In the genomic region with DNA sequence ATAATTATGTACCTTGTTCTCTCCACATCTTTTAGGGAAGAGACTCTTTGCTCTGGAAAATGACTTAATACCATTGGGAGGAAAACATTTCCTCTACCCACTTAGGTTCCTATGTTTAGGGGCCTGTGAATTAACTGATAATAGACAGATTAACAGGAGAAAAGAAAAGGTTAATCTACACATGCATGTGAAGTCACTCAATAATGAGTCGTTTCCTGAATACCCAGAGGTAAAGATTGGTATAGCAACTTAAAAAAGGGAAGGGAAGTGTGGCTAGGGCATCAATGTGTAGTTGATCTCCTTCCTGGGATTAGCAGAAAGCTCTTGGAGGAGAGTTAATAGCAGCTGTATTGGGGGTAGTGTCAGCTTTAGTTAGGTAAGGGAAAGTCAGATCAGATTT, we compare ENCODE assay signal across 26 cellular contexts.
DNase-seq lines count a peak whose midpoint lies in the region; FAIRE-seq and TF ChIP-seq lines count a peak whose summit lies in the region.
"Had no signal": no experiment of that assay in that cellular context is flagged by ENCODE, and none has a peak within 500 bp of the region (broad histone marks: within the 10 kb centered on the region; RNA-seq: fewer than 3 reads in every experiment).

No MANE protein-coding gene starts in this region.

- H3K4me2 ChIP-seq in H9 (ENCODE audit: insufficient read depth, insufficient read length, low read length): peak overlapping the region; percentile 25
- H3K4me2 ChIP-seq in Loucy (ENCODE audit: low read depth, low read length, poor library complexity, severe bottlenecking): no peak overlapping the region
- H3K4me2 ChIP-seq in H1 (ENCODE audit: insufficient read depth in 1 of 2, low read depth in 2 of 2, low read length in 2 of 2): peak overlapping the region; percentile 13 to 50; a peak in 2 of 4 replicates
- H3K4me2 ChIP-seq: PC-9 had no signal

- H3K27ac Mint-ChIP-seq in H9: no peak overlapping the region
- no peak overlapping the region for H3K27ac Mint-ChIP-seq in activated naive CD8-positive, alpha-beta T cell treated with anti-CD3 and anti-CD28 coated beads for 36 hours
- H3K27ac Mint-ChIP-seq: activated CD8-positive, alpha-beta memory T cell treated with anti-CD3 and anti-CD28 coated beads, Interleukin-2, amount 10 ng/mL, durations not matched to agents 7 days and 5 days; activated naive CD8-positive, alpha-beta T cell treated with anti-CD3 and anti-CD28 coated beads, Interleukin-2, amount 10 ng/mL, durations not matched to agents 7 days and 5 days; stimulated activated memory B cell treated with anti-CD40 and anti-IgM and Interleukin-4, amounts not matched to agents 10 μg/mL and 1 μg/mL and 100 μg/mL, for 72 hours; T-helper 2 cell treated with Interferon-gamma antibody and Interleukin-4, amounts not matched to agents 5 μg/mL and 100 μg/mL, for 36 hours had no signal

- H3K4me3 ChIP-seq in Loucy (ENCODE audit: low read length, poor library complexity, severe bottlenecking): no peak overlapping the region
- H3K4me3 ChIP-seq in H1 (ENCODE audit: extremely low read depth in 1 of 4, insufficient read depth in 2 of 4, low read depth in 3 of 4, low read length in 4 of 4): peak overlapping the region in 1 of 4 experiments; percentile 18; a peak in 1 of 8 replicates
- no peak overlapping the region for H3K4me3 ChIP-seq in neuron (ENCODE audit: low read length)
- H3K4me3 ChIP-seq: body of pancreas, heart left ventricle, pancreas, PC-9, SJSA1, thoracic aorta had no signal

- TF ChIP-seq RAD21 in H1 (IDR thresholded peaks at IDR 0.05 in 1 of 2, conservative IDR thresholded peaks at IDR 0.05 in 1 of 2; ENCODE audit: low read depth in 2 of 2, low read length in 2 of 2): 0 out of 4 replicates have a peak, but pooled peaks of 1 of the 2 experiments have one; percentile 9

- no peaks in the 10 kb centered on the region for H3K79me1 ChIP-seq in H9 (ENCODE audit: insufficient read depth, low read depth, low read length, poor library complexity, severe bottlenecking)
- no peaks in the 10 kb centered on the region for H3K79me1 ChIP-seq in H1 (ENCODE audit: low read depth, low read length)

- H3K27me3 ChIP-seq in H9 (ENCODE audit: insufficient read depth, low read length) (0 out of 2 replicates have a peak, but pooled peaks cover 3% of the 10 kb centered on the region), Loucy (ENCODE audit: insufficient read depth, low read length, poor library complexity, severe bottlenecking) (no peaks in the 10 kb centered on the region), H1 (replicated peaks in 1 of 4; ENCODE audit: control insufficient read depth in 3 of 4, extremely low read depth in 1 of 4, insufficient read depth in 3 of 4, low read length in 3 of 4) (peaks cover 0 to 4% (median 0%) of the 10 kb centered on the region in 4 experiments; a peak in 1 of 7 replicates), neuron (ENCODE audit: insufficient read depth, low read length) (no peaks in the 10 kb centered on the region)
- H3K27me3 ChIP-seq: body of pancreas, heart left ventricle, pancreas had no signal

- H3K4ac ChIP-seq in H9 (ENCODE audit: low read depth, low read length): no peak overlapping the region
- no peak overlapping the region for H3K4ac ChIP-seq in H1 (replicated peaks; ENCODE audit: insufficient read length, low read depth, low read length)

- H2AFZ ChIP-seq in H9 (ENCODE audit: low read length): no peak overlapping the region
- H2AFZ ChIP-seq in Loucy (ENCODE audit: low read length): peak overlapping the region; percentile 30; the same call in 1 of the 2 replicates
- H2AFZ ChIP-seq in H1 (ENCODE audit: low read length): no peak overlapping the region
- peak overlapping the region; percentile 36 for H2AFZ ChIP-seq in neuron (ENCODE audit: low read depth, low read length)
- H2AFZ ChIP-seq: PC-9 had no signal

- TF ChIP-seq EP300 in H1 (IDR thresholded peaks at IDR 0.05; ENCODE audit: borderline replicate concordance in 1 of 2, low read depth in 2 of 2, low read length in 2 of 2): 0 out of 3 replicates have a peak, but pooled peaks of 1 of the 2 experiments have one; percentile 52

- H2BK5ac ChIP-seq in H9 (ENCODE audit: insufficient read length, low read length) (no peak overlapping the region), H1 (ENCODE audit: low read depth, low read length) (no peak overlapping the region)

- CTCF ChIA-PET in H1 (lab: Charles Lee; ENCODE audit: partially characterized antibody): interaction anchor here (0.6 to 1.0 kb wide), 8 partner anchors 9 to 291 kb away, joined by 3 to 4 read pairs (median 3); no protein-coding TSS in a partner anchor

- no CpG with 5 or more reads among the region's 1 CpG for WGBS in H9 (ENCODE audit: extremely low coverage, insufficient read length, low lambda C conversion rate)
- 0% methylated on average over 1 of the region's 1 CpG; no CpG with 5 or more reads in 1 of the 2 experiments for WGBS in H1 (ENCODE audit: extremely low coverage in 1 of 2, insufficient coverage in 1 of 2, insufficient read length in 1 of 2, insufficient replicate concordance in 2 of 2, low coverage in 1 of 2, low lambda C conversion rate in 2 of 2, missing lambda C conversion rate in 1 of 2), 2 experiments

- H2BK12ac ChIP-seq in H9 (ENCODE audit: insufficient read length, low read depth, low read length) (no peak overlapping the region), H1 (ENCODE audit: low read depth, low read length) (no peak overlapping the region)

- no peaks in the 10 kb centered on the region for H3F3A ChIP-seq in Loucy (ENCODE audit: low read depth)

- H3K9me3 Mint-ChIP-seq in H9: no peaks in the 10 kb centered on the region
- peaks cover 2% of the 10 kb centered on the region for H3K9me3 Mint-ChIP-seq in activated naive CD8-positive, alpha-beta T cell treated with anti-CD3 and anti-CD28 coated beads for 36 hours
- H3K9me3 Mint-ChIP-seq: activated naive CD8-positive, alpha-beta T cell treated with anti-CD3 and anti-CD28 coated beads, Interleukin-2, amount 10 ng/mL, durations not matched to agents 7 days and 5 days had no signal

- H4K5ac ChIP-seq in H9 (ENCODE audit: insufficient read length, low read depth, low read length): no peak overlapping the region
- H4K5ac ChIP-seq in H1 (ENCODE audit: insufficient read length, low read depth, low read length): no peak overlapping the region

- peaks cover 29 to 34% of the 10 kb centered on the region in 2 experiments for H3K4me1 Mint-ChIP-seq in H9
- H3K4me1 Mint-ChIP-seq in activated naive CD8-positive, alpha-beta T cell treated with anti-CD3 and anti-CD28 coated beads for 36 hours: no peaks in the 10 kb centered on the region
- H3K4me1 Mint-ChIP-seq: activated CD8-positive, alpha-beta memory T cell treated with anti-CD3 and anti-CD28 coated beads, Interleukin-2, amount 10 ng/mL, durations not matched to agents 7 days and 5 days; activated naive CD8-positive, alpha-beta T cell treated with anti-CD3 and anti-CD28 coated beads, Interleukin-2, amount 10 ng/mL, durations not matched to agents 7 days and 5 days; stimulated activated memory B cell treated with anti-CD40 and anti-IgM and Interleukin-4, amounts not matched to agents 10 μg/mL and 1 μg/mL and 100 μg/mL, for 72 hours had no signal

- FAIRE-seq in H1 (lab: Jason Lieb, UNC): peak; percentile 13
- FAIRE-seq: pancreas had no signal

- no peak for DNase-seq in H9
- no peak for DNase-seq in H1 (ENCODE audit: low read depth in 1 of 2, low spot score in 2 of 2)
- no peak for DNase-seq in HUDEP-2 (lab: John Stamatoyannopoulos, UW; ENCODE audit: unreplicated experiment in 76 of 76)
- no peak for DNase-seq in NCI-H1930 (lab: John Stamatoyannopoulos, UW)
- DNase-seq in activated naive CD8-positive, alpha-beta T cell treated with anti-CD3 and anti-CD28 coated beads for 36 hours: no peak
- DNase-seq: activated CD4-positive, alpha-beta T cell treated with anti-CD3 and anti-CD28 coated beads for 1 hour; activated CD8-positive, alpha-beta memory T cell treated with anti-CD3 and anti-CD28 coated beads, Interleukin-2, amount 10 ng/mL, durations not matched to agents 7 days and 5 days; activated naive CD8-positive, alpha-beta T cell treated with anti-CD3 and anti-CD28 coated beads, Interleukin-2, amount 10 ng/mL, durations not matched to agents 7 days and 5 days; AML-193; body of pancreas; Caco-2; GOT3; heart left ventricle; kidney glomerular epithelial cell; mammary epithelial cell; MV-4-11; NCI-H2081; NCI-H526; pancreas; PC-9 had no signal

- H3K9ac ChIP-seq in H9 (ENCODE audit: extremely low read depth, insufficient read length, low read length) (no peak overlapping the region), Loucy (ENCODE audit: low read depth, low read length, poor library complexity, severe bottlenecking) (no peak overlapping the region), H1 (replicated peaks in 1 of 4; ENCODE audit: extremely low read depth in 1 of 4, low read depth in 3 of 4, low read length in 3 of 4) (no peak overlapping the region)

- H2AK5ac ChIP-seq in H9 (ENCODE audit: insufficient read length, low read length) (no peak overlapping the region), H1 (ENCODE audit: low read depth, low read length) (no peak overlapping the region)

- H4K20me1 ChIP-seq in H9 (ENCODE audit: control insufficient read depth, insufficient read depth, insufficient read length) (no peaks in the 10 kb centered on the region), Loucy (ENCODE audit: insufficient read depth, low read length, poor library complexity, severe bottlenecking) (no peaks in the 10 kb centered on the region), H1 (replicated peaks in 1 of 2; ENCODE audit: control insufficient read depth in 1 of 2, insufficient read depth in 2 of 2, low read length in 2 of 2) (peaks cover 0 to 1% of the 10 kb centered on the region in 2 experiments)

- H2BK20ac ChIP-seq in H9 (ENCODE audit: low read depth, low read length, poor library complexity, severe bottlenecking) (no peak overlapping the region), H1 (ENCODE audit: low read length) (no peak overlapping the region)

- H3K18ac ChIP-seq in H9 (ENCODE audit: insufficient read length, low read depth, low read length) (no peak overlapping the region), H1 (ENCODE audit: extremely low read depth, low read length) (no peak overlapping the region)

- H3K27me3 Mint-ChIP-seq in H9 (ENCODE audit: low read depth): peaks cover 70% of the 10 kb centered on the region
- no peaks in the 10 kb centered on the region for H3K27me3 Mint-ChIP-seq in activated naive CD8-positive, alpha-beta T cell treated with anti-CD3 and anti-CD28 coated beads for 36 hours
- H3K27me3 Mint-ChIP-seq: activated CD8-positive, alpha-beta memory T cell treated with anti-CD3 and anti-CD28 coated beads, Interleukin-2, amount 10 ng/mL, durations not matched to agents 7 days and 5 days; activated naive CD8-positive, alpha-beta T cell treated with anti-CD3 and anti-CD28 coated beads, Interleukin-2, amount 10 ng/mL, durations not matched to agents 7 days and 5 days; stimulated activated memory B cell treated with anti-CD40 and anti-IgM and Interleukin-4, amounts not matched to agents 10 μg/mL and 1 μg/mL and 100 μg/mL, for 72 hours had no signal

- H3K36me3 Mint-ChIP-seq in H9 (ENCODE audit: insufficient read depth in 1 of 3, low read depth in 3 of 3): no peaks in the 10 kb centered on the region
- no peaks in the 10 kb centered on the region for H3K36me3 Mint-ChIP-seq in activated naive CD8-positive, alpha-beta T cell treated with anti-CD3 and anti-CD28 coated beads for 36 hours
- H3K36me3 Mint-ChIP-seq: activated CD8-positive, alpha-beta memory T cell treated with anti-CD3 and anti-CD28 coated beads, Interleukin-2, amount 10 ng/mL, durations not matched to agents 7 days and 5 days; activated naive CD8-positive, alpha-beta T cell treated with anti-CD3 and anti-CD28 coated beads, Interleukin-2, amount 10 ng/mL, durations not matched to agents 7 days and 5 days; stimulated activated memory B cell treated with anti-CD40 and anti-IgM and Interleukin-4, amounts not matched to agents 10 μg/mL and 1 μg/mL and 100 μg/mL, for 72 hours had no signal

- H3K4me1 ChIP-seq in H9 (ENCODE audit: insufficient read depth, low read length) (no peaks in the 10 kb centered on the region; the same call in 1 of the 2 replicates), Loucy (ENCODE audit: insufficient read depth, low read length, poor library complexity, severe bottlenecking) (no peaks in the 10 kb centered on the region), H1 (replicated peaks in 1 of 4; ENCODE audit: control insufficient read depth in 3 of 4, insufficient read depth in 4 of 4, low read length in 3 of 4) (peaks cover 1 to 11% (median 3%) of the 10 kb centered on the region in 4 experiments; a peak in 5 of 7 replicates), neuron (ENCODE audit: insufficient read depth, low read length) (peaks cover 11% of the 10 kb centered on the region)
- H3K4me1 ChIP-seq: body of pancreas, Caco-2, heart left ventricle, pancreas, SJSA1 had no signal

- H3K14ac ChIP-seq in H9 (ENCODE audit: insufficient read depth, low read length) (no peak overlapping the region), H1 (ENCODE audit: insufficient read length) (no peak overlapping the region)

- H4K91ac ChIP-seq in H9 (ENCODE audit: insufficient read length, low read depth, low read length): no peak overlapping the region
- no peak overlapping the region for H4K91ac ChIP-seq in H1 (replicated peaks; ENCODE audit: insufficient read length, low read length)

- no peak overlapping the region for H2BK120ac ChIP-seq in H9 (ENCODE audit: low read depth, low read length, poor library complexity, severe bottlenecking)
- no peak overlapping the region for H2BK120ac ChIP-seq in H1 (replicated peaks; ENCODE audit: low read depth, low read length)

- H3K23me2 ChIP-seq in H9 (ENCODE audit: insufficient read length, low read depth, low read length, poor library complexity, severe bottlenecking) (no peaks in the 10 kb centered on the region), H1 (ENCODE audit: low read depth, low read length) (no peaks in the 10 kb centered on the region)

- no peak overlapping the region for H3K27ac ChIP-seq in H9 (ENCODE audit: insufficient read length, low read depth, low read length)
- H3K27ac ChIP-seq in H1 (ENCODE audit: low read depth, low read length): no peak overlapping the region
- H3K27ac ChIP-seq: body of pancreas, heart left ventricle, pancreas, PC-9, SJSA1, thoracic aorta had no signal

- no peaks in the 10 kb centered on the region for H3K9me2 ChIP-seq in Loucy (replicated peaks; ENCODE audit: low read depth, low read length)

- H3K9me3 ChIP-seq in H9 (ENCODE audit: control insufficient read depth, low read depth, low read length) (no peaks in the 10 kb centered on the region), Loucy (ENCODE audit: insufficient read depth, low read depth, low read length) (no peaks in the 10 kb centered on the region), H1 (ENCODE audit: insufficient read depth in 2 of 2, low read depth in 1 of 2, low read length in 1 of 2) (no peaks in the 10 kb centered on the region), neuron (ENCODE audit: low read length) (no peaks in the 10 kb centered on the region)
- H3K9me3 ChIP-seq: body of pancreas, Caco-2, heart left ventricle, pancreas, SJSA1, thoracic aorta had no signal

- H4K8ac ChIP-seq in H9 (replicated peaks; ENCODE audit: insufficient read length, low read depth, low read length) (no peak overlapping the region), H1 (ENCODE audit: extremely low read depth, insufficient read depth, low read length) (no peak overlapping the region)

- peak; percentile 45; the same call in 2 of the 3 replicates for TF ChIP-seq CTCF in H9 (conservative IDR thresholded peaks at IDR 0.05)
- TF ChIP-seq CTCF in Loucy (conservative IDR thresholded peaks at IDR 0.05; ENCODE audit: low read length): no peak; the same call in none of the 2 replicates
- TF ChIP-seq CTCF in H1 (IDR thresholded peaks at IDR 0.05; ENCODE audit: control extremely low read depth in 1 of 3, insufficient read depth in 1 of 3, low read depth in 1 of 3, low read length in 3 of 3): peak in 1 of 3 experiments; percentile 33; a peak in 1 of 4 replicates

- H3T11ph ChIP-seq in H9 (ENCODE audit: low read length): no peak overlapping the region

- H3K23ac ChIP-seq in H9 (ENCODE audit: insufficient read length, low read depth, low read length) (no peak overlapping the region), H1 (ENCODE audit: insufficient read length) (no peak overlapping the region)

- H3K56ac ChIP-seq in H9 (ENCODE audit: insufficient read length, low read depth, low read length) (no peak overlapping the region), H1 (replicated peaks; ENCODE audit: insufficient read length, low read depth, low read length) (no peak overlapping the region)

- no peak for TF ChIP-seq POLR2A in H1 (IDR thresholded peaks at IDR 0.05; ENCODE audit: control extremely low read depth in 1 of 2, low read depth in 2 of 2, low read length in 2 of 2)

- no peaks in the 10 kb centered on the region for H3K36me3 ChIP-seq in Loucy (ENCODE audit: insufficient read depth, low read length)
- no peaks in the 10 kb centered on the region for H3K36me3 ChIP-seq in H1 (ENCODE audit: control insufficient read depth in 2 of 4, insufficient read depth in 4 of 4, low read length in 3 of 4)
- no peaks in the 10 kb centered on the region for H3K36me3 ChIP-seq in neuron (ENCODE audit: insufficient read depth, low read length)
- H3K36me3 ChIP-seq: heart left ventricle, pancreas, SJSA1, thoracic aorta had no signal

- POLR2A ChIA-PET in H1 (lab: Charles Lee; ENCODE audit: partially characterized antibody): no interaction called here

- peak overlapping the region in 1 of 2 experiments; percentile 11; a peak in 2 of 5 replicates for H3K4me3 Mint-ChIP-seq in H9
- H3K4me3 Mint-ChIP-seq in activated naive CD8-positive, alpha-beta T cell treated with anti-CD3 and anti-CD28 coated beads for 36 hours: no peak overlapping the region
- H3K4me3 Mint-ChIP-seq: activated CD8-positive, alpha-beta memory T cell treated with anti-CD3 and anti-CD28 coated beads, Interleukin-2, amount 10 ng/mL, durations not matched to agents 7 days and 5 days; activated naive CD8-positive, alpha-beta T cell treated with anti-CD3 and anti-CD28 coated beads, Interleukin-2, amount 10 ng/mL, durations not matched to agents 7 days and 5 days; stimulated activated memory B cell treated with anti-CD40 and anti-IgM and Interleukin-4, amounts not matched to agents 10 μg/mL and 1 μg/mL and 100 μg/mL, for 72 hours; T-helper 2 cell treated with Interferon-gamma antibody and Interleukin-4, amounts not matched to agents 5 μg/mL and 100 μg/mL, for 36 hours had no signal

- H2BK15ac ChIP-seq in H9 (ENCODE audit: low read depth, low read length) (no peak overlapping the region), H1 (ENCODE audit: low read length) (no peak overlapping the region)

- H3K79me2 ChIP-seq in H9 (ENCODE audit: insufficient read depth, low read length) (no peaks in the 10 kb centered on the region), Loucy (ENCODE audit: insufficient read depth, low read length) (no peaks in the 10 kb centered on the region), H1 (ENCODE audit: control insufficient read depth in 1 of 2, insufficient read depth in 2 of 2, low read length in 2 of 2) (no peaks in the 10 kb centered on the region)

Comparison
In these comparisons a context has a peak if more than half of its experiments do, and no peak if none do; other contexts are left out.
1. H2AFZ ChIP-seq: peak in Loucy (single experiment) and neuron (single experiment); none in H9 (single experiment) and H1 (single experiment).